In the genomic region with DNA sequence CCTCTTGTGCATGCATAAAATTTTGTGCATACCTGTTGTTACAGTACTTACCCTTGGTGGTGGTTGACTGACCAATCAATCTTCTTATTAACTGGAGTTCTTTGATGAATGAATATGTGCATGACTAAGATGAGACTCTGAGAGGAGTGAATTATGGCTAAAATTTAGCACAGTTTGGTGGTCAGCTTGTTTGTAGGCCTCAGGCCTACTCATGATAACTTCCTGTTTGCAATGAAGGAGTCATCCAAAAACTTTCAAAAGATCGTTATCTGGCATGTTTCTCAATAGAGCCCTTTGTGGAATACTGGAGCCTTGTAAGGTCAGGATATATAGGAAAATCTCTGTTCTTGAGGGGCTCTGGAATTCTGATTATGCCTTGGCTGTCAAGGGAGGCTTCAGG, we compare ENCODE assay signal across 1 cellular context.
TF ChIP-seq lines count a peak whose summit lies in the region.

No MANE protein-coding gene starts in this region.

TF ChIP-seq in HCT116, 20 proteins besides CTCF, POLR2A, EP300 and RAD21 (continued from another document):
- TF ChIP-seq CBX3 (IDR thresholded peaks at IDR 0.05; ENCODE audit: low read depth) (no peak), ZNF274 (IDR thresholded peaks at IDR 0.05; ENCODE audit: low read depth, low read length) (no peak)
